Comparison of ENCODE assay signal across 9 cellular contexts in genomic region chr15:90557147-90557546, GRCh38. TPM values are rescaled to one million over a fixed set of nuclear protein-coding genes. Genes with fewer than 3 reads are reported as not detected.
A peak's percentile ranks its signal among the peaks of the same experiment; 100 is the strongest.
DNase-seq lines count a peak whose midpoint lies in the region; ATAC-seq and TF ChIP-seq lines count a peak whose summit lies in the region.
"Had no signal": no experiment of that assay in that cellular context is flagged by ENCODE, and none has a peak within 500 bp of the region (broad histone marks: within the 10 kb centered on the region; RNA-seq: fewer than 3 reads in every experiment).

No MANE protein-coding gene starts in this region.

- peaks cover 53% of the 10 kb centered on the region for H3K79me2 ChIP-seq in GM23248 (ENCODE audit: insufficient read depth)

- peaks cover 4% of the 10 kb centered on the region for H3K9me3 Mint-ChIP-seq in osteocyte (ENCODE audit: unreplicated experiment)

- peak overlapping the region; percentile 65 for H3K27ac Mint-ChIP-seq in osteocyte (ENCODE audit: unreplicated experiment)

- no peak overlapping the region for H3K4me3 Mint-ChIP-seq in osteocyte (ENCODE audit: unreplicated experiment)

- peak; percentile 47 for DNase-seq in AG10803 (ENCODE audit: low read depth)
- DNase-seq in GM23248, result no peak
- no peak for DNase-seq in coronary artery (ENCODE audit: low spot score)
- DNase-seq in osteocyte (ENCODE audit: extremely low spot score, unreplicated experiment), result no peak
- no peak for DNase-seq in HCEC 1CT
- no peak for DNase-seq in AG08396 (ENCODE audit: low spot score)
- DNase-seq: SHP77 treated with DMSO at 0.1 percent for 48 hours had no signal

- no peaks in the 10 kb centered on the region for H4K20me1 ChIP-seq in GM23248 (ENCODE audit: insufficient read depth)

- ATAC-seq in GM21786 (IDR thresholded peaks at IDR 0.05; ENCODE audit: unreplicated experiment), result no peak
- ATAC-seq in HG03442 (IDR thresholded peaks at IDR 0.05; ENCODE audit: unreplicated experiment), result no peak

- H3K4me3 ChIP-seq in AG10803 (ENCODE audit: low read length), result peak overlapping the region; percentile 11; the same call in 1 of the 2 replicates
- no peak overlapping the region for H3K4me3 ChIP-seq in GM23248
- H3K4me3 ChIP-seq in coronary artery, result peak overlapping the region; percentile 43

- TF ChIP-seq CTCF in AG10803 (conservative IDR thresholded peaks at IDR 0.05; ENCODE audit: low read length) (no peak), coronary artery (IDR thresholded peaks at IDR 0.05) (no peak), osteocyte (IDR thresholded peaks at IDR 0.05) (no peak)

- H3K27ac ChIP-seq in GM23248 (peak overlapping the region; percentile 91), coronary artery (peak overlapping the region; percentile 82 to 94)

- peak overlapping the region; percentile 38 for H3K4me2 ChIP-seq in GM23248 (ENCODE audit: unreplicated experiment)

- H3F3A ChIP-seq in GM23248 (ENCODE audit: insufficient read depth), result peaks cover 72% of the 10 kb centered on the region

- H3K36me3 ChIP-seq in GM23248 (ENCODE audit: low read depth), result no peaks in the 10 kb centered on the region

- no peaks in the 10 kb centered on the region for H3K27me3 Mint-ChIP-seq in osteocyte (ENCODE audit: unreplicated experiment)

- H3K36me3 Mint-ChIP-seq in osteocyte (ENCODE audit: unreplicated experiment), result peaks cover 7% of the 10 kb centered on the region

- in situ Hi-C loops in GM23248 (cut with MboI), result no loop called here

- H3K4me1 Mint-ChIP-seq in osteocyte (ENCODE audit: unreplicated experiment), result peaks cover 74% of the 10 kb centered on the region

- 41 to 43% methylated on average over 7 of the region's 7 CpGs for WGBS in GM23248 (ENCODE audit: low coverage in 1 of 2, low lambda C conversion rate in 2 of 2, missing lambda C conversion rate in 2 of 2), 2 experiments

- peaks cover 72% of the 10 kb centered on the region for H3K4me1 ChIP-seq in GM23248 (ENCODE audit: insufficient read depth)

- no peaks in the 10 kb centered on the region for H3K9me2 ChIP-seq in GM23248 (ENCODE audit: insufficient read depth)

- no peak overlapping the region for H2AFZ ChIP-seq in GM23248

- H3K9me3 ChIP-seq in GM23248 (ENCODE audit: low read depth), result no peaks in the 10 kb centered on the region

- no peaks in the 10 kb centered on the region for H3K27me3 ChIP-seq in GM23248 (replicated peaks; ENCODE audit: insufficient read depth)

- peak overlapping the region; percentile 55 for H3K9ac ChIP-seq in GM23248

RNA-seq across cellular contexts. Expression of gene CRTC3, which starts 27.4 kb away (rescaled TPM):
- 15.7 and 18.6 TPM in 2 replicates for total RNA-seq in GM23248 (2014; rRNA removed; shearing (Covaris generic))
- 16.9 and 18.1 TPM in 2 replicates for polyA plus RNA-seq in GM23248 (2016; fragmentation: Nextera tagmentation; extraction: Ambion mirVana)
- 45.6 and 48.6 TPM in 2 replicates for total RNA-seq in osteocyte
